13 cellular contexts compared by ENCODE assay signal in genomic region chr9:21778300-21778699, GRCh38. TPM values are rescaled to one million over a fixed set of nuclear protein-coding genes. Genes with fewer than 3 reads are reported as not detected.
DNase-seq lines count a peak whose midpoint lies in the region; ATAC-seq and TF ChIP-seq lines count a peak whose summit lies in the region.
"Had no signal": no experiment of that assay in that cellular context is flagged by ENCODE, and none has a peak within 500 bp of the region (broad histone marks: within the 10 kb centered on the region; RNA-seq: fewer than 3 reads in every experiment).

No MANE protein-coding gene starts in this region.

- no peak overlapping the region for H3K4me3 ChIP-seq in ascending aorta
- H3K4me3 ChIP-seq: sigmoid colon had no signal

- no peaks in the 10 kb centered on the region for H3K9me3 ChIP-seq in ascending aorta
- H3K9me3 ChIP-seq: sigmoid colon had no signal

- no peak overlapping the region for H3K27ac ChIP-seq in ascending aorta
- H3K27ac ChIP-seq: foreskin keratinocyte, sigmoid colon had no signal

- H3K4me1 ChIP-seq in ascending aorta, result no peaks in the 10 kb centered on the region
- H3K4me1 ChIP-seq: sigmoid colon had no signal

- no peaks in the 10 kb centered on the region for H3K27me3 ChIP-seq in ascending aorta
- H3K27me3 ChIP-seq: foreskin keratinocyte, sigmoid colon had no signal

- DNase-seq in EL, result peak; percentile 66
- peak; percentile 36 for DNase-seq in LoVo (ENCODE audit: low spot score)
- DNase-seq in amniotic epithelial cell (ENCODE audit: low read depth), result peak; percentile 68
- peak; percentile 39 for DNase-seq in myocyte (ENCODE audit: low read depth)
- DNase-seq in NCI-H1048 (lab: John Stamatoyannopoulos, UW), result no peak
- DNase-seq in ascending aorta (ENCODE audit: low spot score in 2 of 2), result no peak
- DNase-seq: aorta, NCI-H1694, NCI-H510A, sigmoid colon had no signal

- no peak for ATAC-seq in HG03469 (IDR thresholded peaks at IDR 0.05; ENCODE audit: unreplicated experiment)
- ATAC-seq: Panc1 had no signal

- intact Hi-C loops in ascending aorta (cut with DNase I), result no loop called here

- no peak for TF ChIP-seq CTCF in ascending aorta (IDR thresholded peaks at IDR 0.05)

- no peaks in the 10 kb centered on the region for H3K36me3 ChIP-seq in ascending aorta
- H3K36me3 ChIP-seq: sigmoid colon had no signal

RNA-seq across cellular contexts. Expression of gene MTAP, which starts 24.1 kb away (rescaled TPM):
- total RNA-seq in myocyte (31.0 and 40.8 TPM in 2 replicates), ascending aorta (34.7 TPM)
- 16.3 TPM for polyA plus RNA-seq in myocyte (2012)

Comparison
In these comparisons a context has a peak if more than half of its experiments do, and no peak if none do; other contexts are left out.
1. DNase-seq: peak in EL (single experiment), LoVo (single experiment), amniotic epithelial cell (single experiment) and myocyte (single experiment); none in NCI-H1048 (single experiment) and ascending aorta (0 of 2).